In the genomic region with DNA sequence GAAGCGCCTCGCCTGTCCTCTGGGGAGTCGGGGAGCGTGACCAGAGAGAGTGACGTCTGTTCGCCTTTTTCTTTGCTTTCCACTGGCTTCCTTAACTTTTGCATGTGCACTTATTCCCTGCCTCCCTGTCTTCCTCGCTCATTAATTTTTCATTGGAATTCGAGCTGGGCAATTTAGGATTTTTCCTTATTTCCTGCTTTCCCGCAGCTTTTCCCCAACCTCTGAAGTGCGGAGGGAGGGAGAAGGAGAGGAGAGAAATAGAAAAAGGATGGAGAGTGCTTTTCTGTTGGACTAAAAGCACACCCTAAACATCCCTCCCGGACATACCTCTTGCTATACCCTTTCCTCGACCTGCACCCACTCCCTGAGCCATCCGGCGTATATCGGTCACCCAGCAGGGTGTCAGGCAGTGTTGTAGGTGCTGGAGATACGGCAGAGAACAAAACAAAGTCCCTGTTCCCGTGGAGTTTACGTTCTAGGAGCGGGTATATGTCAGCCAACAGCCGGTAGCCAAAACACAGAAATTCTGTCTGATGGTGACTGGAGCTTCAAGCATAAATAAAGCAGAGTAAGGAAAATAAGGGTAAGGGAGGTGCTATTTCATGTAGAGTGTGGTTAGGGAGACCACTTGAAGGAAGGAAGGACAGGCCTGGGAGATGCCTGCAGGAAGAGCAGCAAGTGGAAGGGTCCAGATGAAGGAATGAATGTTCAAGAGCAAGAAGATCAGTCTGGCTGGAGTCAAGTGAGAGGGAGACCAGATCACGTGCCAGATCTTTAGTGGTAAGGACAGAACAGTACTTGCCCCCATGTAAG, we compare ENCODE assay signal across 8 cellular contexts. TPM values are rescaled to one million over a fixed set of nuclear protein-coding genes. Genes with fewer than 3 reads are reported as not detected.
DNase-seq lines count a peak whose midpoint lies in the region; ATAC-seq, FAIRE-seq and TF ChIP-seq lines count a peak whose summit lies in the region.

No MANE protein-coding gene starts in this region.

- peak overlapping the region; percentile 99 for H2AFZ ChIP-seq in K562 (ENCODE audit: low read depth, low read length)

- no peak overlapping the region for H4K5ac ChIP-seq in mesendoderm (ENCODE audit: low read length)

- peaks cover 12% of the 10 kb centered on the region for H4K20me1 ChIP-seq in K562 (replicated peaks; ENCODE audit: control insufficient read depth, insufficient read depth, low read length)

- POLR2A ChIA-PET in K562 (lab: Yijun Ruan, JAX), result interaction anchor here (0.6 to 1.3 kb wide), 7 partner anchors 8 to 195 kb away, joined by 3 to 6 read pairs (median 4); no protein-coding TSS in a partner anchor

- H3K79me1 ChIP-seq in mesendoderm (ENCODE audit: low read length), result peaks cover 6% of the 10 kb centered on the region

- H3K9ac ChIP-seq in K562 (ENCODE audit: insufficient read depth in 1 of 2, low read depth in 2 of 2, low read length in 2 of 2), result peak overlapping the region; percentile 84 to 93
- peak overlapping the region; percentile 91 for H3K9ac ChIP-seq in mesendoderm (ENCODE audit: low read length)

- TF ChIP-seq EP300 in K562 (IDR thresholded peaks at IDR 0.05; ENCODE audit: low read length), result no peak

- no peak overlapping the region for H3K4ac ChIP-seq in mesendoderm (ENCODE audit: low read depth, low read length)

- no peak overlapping the region for H2BK120ac ChIP-seq in mesendoderm (ENCODE audit: low read depth, low read length)

- CTCF ChIA-PET in K562 (lab: Yijun Ruan, JAX; ENCODE audit: low intra/inter-chr PET ratio), result interaction anchor here (1.1 kb wide), 1 partner anchor 864 kb away, joined by 3 read pairs; no protein-coding TSS in a partner anchor

- no peaks in the 10 kb centered on the region for H3K9me3 ChIP-seq in K562 (replicated peaks; ENCODE audit: control insufficient read depth, insufficient read depth, low read depth, low read length)
- H3K9me3 ChIP-seq in small intestine (ENCODE audit: control insufficient read depth, low read depth), result no peaks in the 10 kb centered on the region

- peak overlapping the region; percentile 96 for H3K56ac ChIP-seq in mesendoderm (ENCODE audit: low read length)

- H3K9me1 ChIP-seq in K562 (ENCODE audit: control insufficient read depth, insufficient read depth, low read length), result no peaks in the 10 kb centered on the region

- H3K23ac ChIP-seq in mesendoderm (ENCODE audit: low read length), result peak overlapping the region; percentile 70

- no peak for TF ChIP-seq RAD21 in K562 (CRISPR knock-in tag; conservative IDR thresholded peaks at IDR 0.05 in 1 of 2, IDR thresholded peaks at IDR 0.05 in 1 of 2)

- peak overlapping the region; percentile 88 for H3K27ac ChIP-seq in K562 (ENCODE audit: extremely low read depth, low read depth, low read length)
- no peak overlapping the region for H3K27ac ChIP-seq in mesendoderm (ENCODE audit: low read depth, low read length)
- H3K27ac ChIP-seq in small intestine (ENCODE audit: low read depth in 1 of 2, low read length in 1 of 2), result peak overlapping the region in 1 of 2 donors; percentile 85

- H3K27me3 ChIP-seq in K562 (ENCODE audit: control insufficient read depth in 2 of 2, insufficient read depth in 2 of 2, low read length in 2 of 2) (peaks cover 0 to 6% of the 10 kb centered on the region in 2 experiments; a peak in 2 of 5 replicates), mesendoderm (ENCODE audit: insufficient read depth, low read length, poor library complexity) (no peaks in the 10 kb centered on the region), small intestine (ENCODE audit: control insufficient read depth in 2 of 2, insufficient read depth in 2 of 2, low read length in 2 of 2) (no peaks in the 10 kb centered on the region)

- peak overlapping the region; percentile 80 for H3K4me3 ChIP-seq in AG09309 (ENCODE audit: control insufficient read depth, low read depth, low read length)
- H3K4me3 ChIP-seq in K562, result peak overlapping the region; percentile 87
- peak overlapping the region; percentile 85 for H3K4me3 ChIP-seq in mesendoderm (ENCODE audit: low read length)
- peak overlapping the region in 1 of 2 donors; percentile 97 for H3K4me3 ChIP-seq in small intestine (ENCODE audit: low read depth in 1 of 2, low read length in 2 of 2)

- H3K36me3 ChIP-seq in K562 (ENCODE audit: control insufficient read depth, insufficient read depth, low read length), result peaks cover 20% of the 10 kb centered on the region; the same call in 2 of the 3 replicates
- no peaks in the 10 kb centered on the region for H3K36me3 ChIP-seq in mesendoderm (ENCODE audit: control insufficient read depth, insufficient read depth, low read length)
- H3K36me3 ChIP-seq in small intestine (ENCODE audit: control insufficient read depth in 2 of 2, insufficient read depth in 2 of 2, low read length in 2 of 2), result no peaks in the 10 kb centered on the region

- FAIRE-seq in K562 (lab: Jason Lieb, UNC), result no peak
- FAIRE-seq in small intestine (lab: Jason Lieb, UNC), result no peak

- no peak overlapping the region for H2AK5ac ChIP-seq in mesendoderm (ENCODE audit: low read length)

- H3K4me1 ChIP-seq in K562 (replicated peaks in 1 of 2; ENCODE audit: control insufficient read depth in 2 of 2, insufficient read depth in 2 of 2, low read length in 2 of 2) (peaks cover 20 to 27% of the 10 kb centered on the region in 2 experiments; a peak in 4 of 5 replicates), mesendoderm (ENCODE audit: control insufficient read depth, low read depth, low read length) (peaks cover 6% of the 10 kb centered on the region), small intestine (ENCODE audit: control insufficient read depth in 2 of 2, insufficient read depth in 1 of 2, low read depth in 1 of 2, low read length in 1 of 2) (peaks cover 0 to 2% of the 10 kb centered on the region in 2 donors)

- in situ Hi-C loops in K562 (cut with MboI), result no loop called here

- H2BK5ac ChIP-seq in mesendoderm (ENCODE audit: low read length), result peak overlapping the region; percentile 20

- no peak for TF ChIP-seq POLR2A in K562 (conservative IDR thresholded peaks at IDR 0.05)

- no peak overlapping the region for H2BK15ac ChIP-seq in mesendoderm (replicated peaks; ENCODE audit: low read depth)

- H3K4me2 ChIP-seq in K562 (ENCODE audit: insufficient read depth, low read length) (peak overlapping the region; percentile 92), mesendoderm (ENCODE audit: low read length) (peak overlapping the region; percentile 99)

- 53% methylated on average over 20 of the region's 21 CpGs for WGBS in K562 (ENCODE audit: insufficient coverage, low coverage, missing lambda C conversion rate)
- WGBS in mesendoderm (ENCODE audit: extremely low coverage, insufficient coverage, low lambda C conversion rate), result no CpG with 5 or more reads among the region's 21 CpGs
- 60 to 81% (median 76%) methylated on average over 21 of the region's 21 CpGs for WGBS in small intestine, 3 donors

- no peak for TF ChIP-seq CTCF in AG09309 (IDR thresholded peaks at IDR 0.05; ENCODE audit: control insufficient read depth, insufficient read depth, low read depth, low read length, missing control alignments)
- TF ChIP-seq CTCF in K562 (IDR thresholded peaks at IDR 0.05 in 2 of 3, conservative IDR thresholded peaks at IDR 0.05 in 1 of 3; ENCODE audit: insufficient read depth in 2 of 3, low read depth in 1 of 3, low read length in 3 of 3), result no peak

- H3K79me2 ChIP-seq in K562 (ENCODE audit: control insufficient read depth, insufficient read depth, low read length), result peaks cover 48% of the 10 kb centered on the region
- peaks cover 24% of the 10 kb centered on the region for H3K79me2 ChIP-seq in mesendoderm (ENCODE audit: control insufficient read depth, insufficient read depth, low read length)

- intact Hi-C loops in K562 (cut with micrococcal nuclease), result no loop called here

- peak overlapping the region; percentile 77 for H3K18ac ChIP-seq in mesendoderm (ENCODE audit: low read length)

- DNase-seq in AG09309 (ENCODE audit: low read depth) (no peak), HuH-7.5 (ENCODE audit: low spot score) (peak; percentile 15), K562 (ENCODE audit: extremely low read depth in 1 of 4, low spot score in 3 of 4) (peak in 2 of 4 experiments; percentile 11 to 30), mesendoderm (no peak), NCI-H2196 treated with DMSO at 0.1 percent for 48 hours (lab: John Stamatoyannopoulos, UW; ENCODE audit: unreplicated experiment) (no peak), dedifferentiated amniotic fluid mesenchymal stem cell (ENCODE audit: extremely low spot score) (no peak), small intestine (no peak)

- ATAC-seq in K562, result no peak
- ATAC-seq in HG02588 (IDR thresholded peaks at IDR 0.05; ENCODE audit: unreplicated experiment), result no peak

- no peak overlapping the region for H4K8ac ChIP-seq in mesendoderm (ENCODE audit: low read depth, low read length)

- BruUV-seq in K562 (replicated peaks; lab: Mats Ljungman, UMichigan), result TSS peak; percentile 69

TF ChIP-seq in K562, 482 proteins besides CTCF, POLR2A, EP300 and RAD21 (continues in another document):
- no peak for TF ChIP-seq MAFF (IDR thresholded peaks at IDR 0.05; ENCODE audit: low read length)

RNA-seq across cellular contexts. Expression of a gene that starts 0.6 kb away (rescaled TPM):
- total RNA-seq in K562 (2011; cell fraction: chromatin; rRNA removed; ENCODE audit: low replicate concordance), result 34.6 and 71.1 TPM in 2 replicates
- 22.0 and 25.5 TPM in 2 replicates for total RNA-seq in K562 (2011; cell fraction: nucleolus; rRNA removed)
- 38.0 and 56.4 TPM in 2 replicates for total RNA-seq in K562 (2011; cell fraction: nucleoplasm; rRNA removed)
- 71.1 TPM in 2 replicates for total RNA-seq in K562 (2014; rRNA removed)
- total RNA-seq in K562 (2014; rRNA removed; fragmentation: Illumina TruSeq; extraction: Trizol), result 95.1 and 96.4 TPM in 2 replicates
- total RNA-seq in K562 (2015; rRNA removed; fragmentation: Illumina TruSeq; extraction: Trizol), result 100 and 108 TPM in 2 replicates
- total RNA-seq in K562 (2021), result 63.2 and 63.3 TPM in 2 replicates
- 82.6 and 86.9 TPM in 2 replicates for polyA plus RNA-seq in K562 (2011; rRNA removed)
- polyA plus RNA-seq in K562 (2011; cell fraction: cytosol; rRNA removed), result 103 and 193 TPM in 2 replicates
- 58.7 and 73.6 TPM in 2 replicates for polyA plus RNA-seq in K562 (2011; cell fraction: nucleus; rRNA removed)
- 41.6 and 44.1 TPM in 2 replicates for polyA plus RNA-seq in K562 (2012)
- 66.3 and 75.4 TPM in 2 replicates for polyA plus RNA-seq in K562 (2014; fragmentation: Illumina TruSeq; extraction: Trizol)
- polyA plus RNA-seq in K562 (2014; fragmentation: Nextera tagmentation; extraction: Ambion mirVana), result 10 to 100 TPM; 35.5 to 48.5 TPM
- 45.4 and 48.4 TPM in 2 replicates for polyA plus RNA-seq in K562 (2014; rRNA removed)
- 133 and 165 TPM in 2 replicates for polyA minus RNA-seq in K562 (2011; rRNA and poly(A)+ RNA removed)
- 57.4 and 62.3 TPM in 2 replicates for polyA minus RNA-seq in K562 (2011; cell fraction: cytosol; rRNA and poly(A)+ RNA removed)
- 30.6 and 42.2 TPM in 2 replicates for polyA minus RNA-seq in K562 (2011; cell fraction: nucleus; rRNA and poly(A)+ RNA removed)
- polyA plus RNA-seq in mesendoderm (2013, experiment 1 of 2), result 73.2 TPM
- 69.8 TPM for polyA plus RNA-seq in mesendoderm (2013, experiment 2 of 2)
- 10 to 100 TPM; 28.2 to 30.4 (median 30.3) TPM for polyA plus RNA-seq in small intestine
